ENCODE assay signal across 12 cellular contexts in the genomic region with DNA sequence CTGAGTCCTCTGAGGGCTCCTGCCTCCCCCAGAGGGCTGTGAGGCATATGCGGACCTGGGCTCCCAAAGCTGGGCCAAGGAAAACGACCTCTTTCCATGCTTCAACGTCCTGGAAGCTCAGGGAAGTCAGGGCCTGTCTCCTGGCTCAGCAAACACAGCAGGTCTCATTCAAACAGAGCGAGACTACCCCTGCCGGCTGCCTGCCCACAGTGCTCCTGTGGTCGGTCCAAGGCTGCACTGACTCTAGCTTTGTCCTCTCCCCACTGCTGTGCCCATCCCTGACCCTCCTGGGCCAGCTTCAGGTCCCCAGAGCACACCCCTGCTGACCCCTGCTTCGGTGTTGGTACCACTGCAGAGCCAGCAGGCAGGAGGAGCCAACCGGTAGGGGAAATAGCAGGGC.
DNase-seq lines count a peak whose midpoint lies in the region; ATAC-seq, FAIRE-seq and TF ChIP-seq lines count a peak whose summit lies in the region.
"Had no signal": no experiment of that assay in that cellular context is flagged by ENCODE, and none has a peak within 500 bp of the region (broad histone marks: within the 10 kb centered on the region; RNA-seq: fewer than 3 reads in every experiment).

No MANE protein-coding gene starts in this region.

- H2BK12ac ChIP-seq in H1 (ENCODE audit: low read depth, low read length), result no peak overlapping the region
- no peak overlapping the region for H2BK12ac ChIP-seq in neuronal stem cell (ENCODE audit: low read length)

- TF ChIP-seq RAD21 in H1 (IDR thresholded peaks at IDR 0.05 in 1 of 2, conservative IDR thresholded peaks at IDR 0.05 in 1 of 2; ENCODE audit: low read depth in 2 of 2, low read length in 2 of 2), result peak in 1 of 2 experiments; percentile 18; a peak in 2 of 4 replicates

- H2AK5ac ChIP-seq in H1 (ENCODE audit: low read depth, low read length) (no peak overlapping the region), neuronal stem cell (ENCODE audit: low read depth, low read length) (no peak overlapping the region)

- H3K27me3 Mint-ChIP-seq in CD4-positive, alpha-beta memory T cell, result no peaks in the 10 kb centered on the region

- WGBS in H1 (ENCODE audit: extremely low coverage in 1 of 2, insufficient coverage in 1 of 2, insufficient read length in 1 of 2, insufficient replicate concordance in 2 of 2, low coverage in 1 of 2, low lambda C conversion rate in 2 of 2, missing lambda C conversion rate in 1 of 2), 2 experiments, result 86% methylated on average over 6 of the region's 8 CpGs; no CpG with 5 or more reads in 1 of the 2 experiments
- WGBS in neuronal stem cell (ENCODE audit: extremely low coverage in 2 of 2, insufficient read length in 2 of 2, insufficient replicate concordance in 1 of 2), 2 donors, result no CpG with 5 or more reads among the region's 8 CpGs

- no peaks in the 10 kb centered on the region for H4K20me1 ChIP-seq in H1 (replicated peaks in 1 of 2; ENCODE audit: control insufficient read depth in 1 of 2, insufficient read depth in 2 of 2, low read length in 2 of 2)

- H3K4me1 ChIP-seq in CD4-positive, alpha-beta memory T cell (ENCODE audit: insufficient read depth, low read length), result peaks cover 60% of the 10 kb centered on the region
- H3K4me1 ChIP-seq in H1 (replicated peaks in 1 of 4; ENCODE audit: control insufficient read depth in 3 of 4, insufficient read depth in 4 of 4, low read length in 3 of 4) (peaks cover 3 to 12% (median 6%) of the 10 kb centered on the region in 4 experiments), neuronal stem cell (ENCODE audit: control insufficient read depth in 2 of 2, insufficient read depth in 1 of 2, low read depth in 1 of 2, low read length in 2 of 2) (peaks cover 13 to 27% of the 10 kb centered on the region in 2 donors)
- H3K4me1 ChIP-seq: A549, BE2C had no signal

- no peak overlapping the region for H2AFZ ChIP-seq in H1 (ENCODE audit: low read length)
- H2AFZ ChIP-seq in neuronal stem cell (ENCODE audit: low read length), result no peak overlapping the region
- H2AFZ ChIP-seq: GM23338 had no signal

- H2BK5ac ChIP-seq in H1 (ENCODE audit: low read depth, low read length), result no peak overlapping the region
- peak overlapping the region; percentile 8 for H2BK5ac ChIP-seq in neuronal stem cell (ENCODE audit: low read length)

- H3K9ac ChIP-seq in H1 (replicated peaks in 1 of 4; ENCODE audit: extremely low read depth in 1 of 4, low read depth in 3 of 4, low read length in 3 of 4) (no peak overlapping the region), neuronal stem cell (ENCODE audit: low read depth, low read length, poor library complexity) (no peak overlapping the region)

- H3K4me1 Mint-ChIP-seq in CD4-positive, alpha-beta memory T cell, result peaks cover 36 to 68% (median 54%) of the 10 kb centered on the region in 4 donors

- no peak overlapping the region for H3K4me3 ChIP-seq in CD4-positive, alpha-beta memory T cell (ENCODE audit: low read length in 2 of 2)
- H3K4me3 ChIP-seq in H1 (ENCODE audit: extremely low read depth in 1 of 4, insufficient read depth in 2 of 4, low read depth in 3 of 4, low read length in 4 of 4) (no peak overlapping the region), neuronal stem cell (ENCODE audit: low read length in 2 of 2) (no peak overlapping the region)
- H3K4me3 ChIP-seq: A549, GM23338 had no signal

- H3K4me2 ChIP-seq in H1 (ENCODE audit: insufficient read depth in 1 of 2, low read depth in 2 of 2, low read length in 2 of 2), result no peak overlapping the region
- H3K4me2 ChIP-seq in neuronal stem cell (ENCODE audit: insufficient read depth, low read length, poor library complexity, severe bottlenecking), result no peak overlapping the region
- H3K4me2 ChIP-seq: A549, GM23338 had no signal

- no peak for TF ChIP-seq EP300 in H1 (IDR thresholded peaks at IDR 0.05; ENCODE audit: borderline replicate concordance in 1 of 2, low read depth in 2 of 2, low read length in 2 of 2)

- ATAC-seq in GM21423 (IDR thresholded peaks at IDR 0.05; ENCODE audit: unreplicated experiment), result no peak
- ATAC-seq: A549, GM23338 had no signal

- H3K9me3 ChIP-seq in CD4-positive, alpha-beta memory T cell (ENCODE audit: control insufficient read depth in 1 of 2, low read length in 2 of 2), result no peaks in the 10 kb centered on the region
- H3K9me3 ChIP-seq in H1 (ENCODE audit: insufficient read depth in 2 of 2, low read depth in 1 of 2, low read length in 1 of 2) (no peaks in the 10 kb centered on the region), neuronal stem cell (replicated peaks in 1 of 2; ENCODE audit: control insufficient read depth in 2 of 2, insufficient read depth in 1 of 2, low read depth in 1 of 2, low read length in 2 of 2) (no peaks in the 10 kb centered on the region)
- H3K9me3 ChIP-seq: BE2C had no signal

- H3K4me3 Mint-ChIP-seq in CD4-positive, alpha-beta memory T cell, result no peak overlapping the region
- H3K4me3 Mint-ChIP-seq: GM23338, H9 had no signal

- no peak overlapping the region for H3K27ac ChIP-seq in CD4-positive, alpha-beta memory T cell (ENCODE audit: low read depth, low read length)
- no peak overlapping the region for H3K27ac ChIP-seq in H1 (ENCODE audit: low read depth, low read length)
- H3K27ac ChIP-seq in neuronal stem cell (replicated peaks; ENCODE audit: low read length), result no peak overlapping the region
- H3K27ac ChIP-seq: A549 had no signal

- DNase-seq in CD4-positive, alpha-beta memory T cell, result no peak
- DNase-seq in H1 (ENCODE audit: low read depth in 1 of 2, low spot score in 2 of 2), result no peak
- DNase-seq in neuronal stem cell (ENCODE audit: low spot score), result no peak
- DNase-seq in NCI-H146 (lab: John Stamatoyannopoulos, UW), result no peak
- DNase-seq in anterior cingulate cortex (lab: John Stamatoyannopoulos, UW), result no peak
- DNase-seq: BE2C, Calu3, DMS 273 treated with DMSO at 0.1 percent for 48 hours, H9 had no signal

- peaks cover 0 to 1% (median 0%) of the 10 kb centered on the region in 8 donors for H3K9me3 Mint-ChIP-seq in CD4-positive, alpha-beta memory T cell

- FAIRE-seq in H1 (lab: Jason Lieb, UNC), result no peak
- FAIRE-seq: A549 had no signal

- H4K91ac ChIP-seq in H1 (replicated peaks; ENCODE audit: insufficient read length, low read length), result no peak overlapping the region
- no peak overlapping the region for H4K91ac ChIP-seq in neuronal stem cell (ENCODE audit: low read depth, low read length, poor library complexity)

- CTCF ChIA-PET in CD4-positive, alpha-beta memory T cell (lab: Charles Lee; ENCODE audit: partially characterized antibody), result interaction anchor here (1.0 to 2.6 kb wide), 4 partner anchors 22 to 47 kb away, joined by 3 to 9 read pairs (median 3); no protein-coding TSS in a partner anchor
- CTCF ChIA-PET in H1 (lab: Charles Lee; ENCODE audit: partially characterized antibody), result interaction anchor here (1.0 to 2.5 kb wide), 6 partner anchors 11 to 560 kb away, joined by 3 to 12 read pairs (median 5); no protein-coding TSS in a partner anchor

- H3K27ac Mint-ChIP-seq in CD4-positive, alpha-beta memory T cell, result peak overlapping the region in 4 of 7 donors; percentile 25 to 62 (median 41)
- H3K27ac Mint-ChIP-seq: GM23338, H9 had no signal

- no peaks in the 10 kb centered on the region for H3K36me3 ChIP-seq in CD4-positive, alpha-beta memory T cell (ENCODE audit: insufficient read depth, low read length)
- H3K36me3 ChIP-seq in H1 (ENCODE audit: control insufficient read depth in 2 of 4, insufficient read depth in 4 of 4, low read length in 3 of 4) (no peaks in the 10 kb centered on the region), neuronal stem cell (replicated peaks in 1 of 2; ENCODE audit: control insufficient read depth in 2 of 2, insufficient read depth in 2 of 2, low read length in 2 of 2) (no peaks in the 10 kb centered on the region)
- H3K36me3 ChIP-seq: BE2C had no signal

- POLR2A ChIA-PET in CD4-positive, alpha-beta memory T cell (lab: Charles Lee; ENCODE audit: partially characterized antibody), result interaction anchor here (1.4 to 2.4 kb wide), 4 partner anchors 8 to 80 kb away, joined by 3 to 6 read pairs (median 6); partner anchors contain the start of gene PDCL3
- POLR2A ChIA-PET in H1 (lab: Charles Lee; ENCODE audit: partially characterized antibody), result interaction anchor here (1.1 kb wide), 1 partner anchor 361 kb away, joined by 5 read pairs; no protein-coding TSS in a partner anchor

- H4K8ac ChIP-seq in H1 (ENCODE audit: extremely low read depth, insufficient read depth, low read length), result peak overlapping the region; percentile 39; the same call in 1 of the 2 replicates
- H4K8ac ChIP-seq in neuronal stem cell (ENCODE audit: low read depth, low read length), result no peak overlapping the region

- H3K36me3 Mint-ChIP-seq in CD4-positive, alpha-beta memory T cell, result no peaks in the 10 kb centered on the region

- H3K4ac ChIP-seq in H1 (replicated peaks; ENCODE audit: insufficient read length, low read depth, low read length), result no peak overlapping the region
- no peak overlapping the region for H3K4ac ChIP-seq in neuronal stem cell (ENCODE audit: low read length)

- H3K79me2 ChIP-seq in H1 (ENCODE audit: control insufficient read depth in 1 of 2, insufficient read depth in 2 of 2, low read length in 2 of 2), result no peaks in the 10 kb centered on the region

- no peaks in the 10 kb centered on the region for H3K27me3 ChIP-seq in CD4-positive, alpha-beta memory T cell (ENCODE audit: insufficient read depth, low read length)
- H3K27me3 ChIP-seq in H1 (replicated peaks in 1 of 4; ENCODE audit: control insufficient read depth in 3 of 4, extremely low read depth in 1 of 4, insufficient read depth in 3 of 4, low read length in 3 of 4), result no peaks in the 10 kb centered on the region
- H3K27me3 ChIP-seq in neuronal stem cell (ENCODE audit: control insufficient read depth in 3 of 3, insufficient read depth in 3 of 3, low read depth in 1 of 3, low read length in 3 of 3), result no peaks in the 10 kb centered on the region

- H2BK15ac ChIP-seq in H1 (ENCODE audit: low read length) (no peak overlapping the region), neuronal stem cell (ENCODE audit: low read length) (no peak overlapping the region)

- intact Hi-C loops in CD4-positive, alpha-beta memory T cell (cut with micrococcal nuclease), result no loop called here

- H3K14ac ChIP-seq in H1 (ENCODE audit: insufficient read length), result no peak overlapping the region
- no peak overlapping the region for H3K14ac ChIP-seq in neuronal stem cell (ENCODE audit: low read length)

- H3K18ac ChIP-seq in H1 (ENCODE audit: extremely low read depth, low read length), result no peak overlapping the region
- H3K18ac ChIP-seq in neuronal stem cell (ENCODE audit: low read length), result no peak overlapping the region

- H3K79me1 ChIP-seq in H1 (ENCODE audit: low read depth, low read length), result no peaks in the 10 kb centered on the region
- no peaks in the 10 kb centered on the region for H3K79me1 ChIP-seq in neuronal stem cell (ENCODE audit: low read depth, low read length)

- no peak for TF ChIP-seq POLR2A in H1 (IDR thresholded peaks at IDR 0.05; ENCODE audit: control extremely low read depth in 1 of 2, low read depth in 2 of 2, low read length in 2 of 2)

- H3K56ac ChIP-seq in H1 (replicated peaks; ENCODE audit: insufficient read length, low read depth, low read length), result no peak overlapping the region

- H3K23ac ChIP-seq in H1 (ENCODE audit: insufficient read length), result no peak overlapping the region
- H3K23ac ChIP-seq in neuronal stem cell (ENCODE audit: low read depth, low read length, poor library complexity), result peak overlapping the region; percentile 46

- H3K23me2 ChIP-seq in H1 (ENCODE audit: low read depth, low read length), result no peaks in the 10 kb centered on the region

- H2BK120ac ChIP-seq in H1 (replicated peaks; ENCODE audit: low read depth, low read length) (no peak overlapping the region), neuronal stem cell (ENCODE audit: low read depth, low read length) (no peak overlapping the region)

- TF ChIP-seq CTCF in H1 (IDR thresholded peaks at IDR 0.05; ENCODE audit: control extremely low read depth in 1 of 3, insufficient read depth in 1 of 3, low read depth in 1 of 3, low read length in 3 of 3), result peak in 1 of 3 experiments; percentile 20; a peak in 1 of 4 replicates

- no peak overlapping the region for H2BK20ac ChIP-seq in H1 (ENCODE audit: low read length)

- no peak overlapping the region for H4K5ac ChIP-seq in H1 (ENCODE audit: insufficient read length, low read depth, low read length)
